In the genomic region with DNA sequence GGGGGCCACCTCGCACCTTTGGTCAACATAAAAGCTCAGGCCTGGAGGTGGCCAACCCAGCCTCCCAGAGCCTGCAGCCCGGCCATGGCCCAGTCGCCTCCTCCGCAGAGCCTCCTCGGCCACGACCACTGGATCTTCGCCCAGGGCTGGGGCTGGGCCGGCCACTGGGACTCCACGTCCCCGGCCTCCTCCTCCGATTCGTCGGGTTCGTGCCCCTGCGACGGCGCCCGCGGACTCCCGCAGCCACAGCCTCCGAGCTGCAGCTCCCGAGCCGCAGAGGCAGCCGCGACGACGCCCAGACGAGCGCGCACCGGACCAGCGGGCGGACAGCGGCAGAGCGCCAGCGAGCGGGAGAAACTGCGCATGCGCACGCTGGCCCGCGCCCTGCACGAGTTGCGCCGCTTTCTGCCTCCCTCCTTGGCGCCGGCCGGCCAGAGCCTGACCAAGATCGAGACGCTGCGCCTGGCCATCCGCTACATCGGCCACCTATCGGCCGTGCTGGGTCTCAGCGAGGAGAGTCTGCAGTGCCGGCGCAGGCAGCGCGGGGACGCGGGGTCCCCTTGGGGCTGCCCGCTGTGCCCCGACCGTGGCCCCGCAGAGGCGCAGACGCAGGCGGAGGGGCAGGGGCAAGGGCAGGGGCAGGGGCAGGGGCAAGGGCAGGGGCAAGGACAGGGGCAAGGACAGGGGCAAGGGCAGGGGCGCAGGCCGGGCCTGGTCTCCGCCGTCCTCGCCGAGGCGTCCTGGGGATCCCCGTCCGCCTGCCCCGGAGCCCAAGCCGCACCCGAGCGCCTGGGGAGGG, we compare ENCODE assay signal across 1 cellular context.
TF ChIP-seq lines count a peak whose summit lies in the region.

A gene with protein sequence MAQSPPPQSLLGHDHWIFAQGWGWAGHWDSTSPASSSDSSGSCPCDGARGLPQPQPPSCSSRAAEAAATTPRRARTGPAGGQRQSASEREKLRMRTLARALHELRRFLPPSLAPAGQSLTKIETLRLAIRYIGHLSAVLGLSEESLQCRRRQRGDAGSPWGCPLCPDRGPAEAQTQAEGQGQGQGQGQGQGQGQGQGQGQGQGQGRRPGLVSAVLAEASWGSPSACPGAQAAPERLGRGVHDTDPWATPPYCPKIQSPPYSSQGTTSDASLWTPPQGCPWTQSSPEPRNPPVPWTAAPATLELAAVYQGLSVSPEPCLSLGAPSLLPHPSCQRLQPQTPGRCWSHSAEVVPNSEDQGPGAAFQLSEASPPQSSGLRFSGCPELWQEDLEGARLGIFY (plus strand): TSS at position 59 of the 799 bp plus-strand sequence. CDS start 26 bp downstream, at position 85.

TF ChIP-seq in K562, 482 proteins besides CTCF, POLR2A, EP300 and RAD21 (continued from another document):
- TF ChIP-seq ZNF740 (CRISPR knock-in tag; IDR thresholded peaks at IDR 0.05) (no peak), ZNF740 (tag; IDR thresholded peaks at IDR 0.05) (no peak), SRF (CRISPR knock-in tag; IDR thresholded peaks at IDR 0.05) (peak in 1 of 2 experiments; percentile 52; a peak in 1 of 4 replicates), FOXJ3 (CRISPR knock-in tag; IDR thresholded peaks at IDR 0.05) (no peak), YY1 (IDR thresholded peaks at IDR 0.05; ENCODE audit: borderline replicate concordance in 1 of 3, control insufficient read depth in 1 of 3, extremely low read depth in 1 of 3, insufficient read depth in 3 of 3, insufficient read length in 1 of 3, insufficient replicate concordance in 2 of 3, low read depth in 1 of 3, low read length in 2 of 3) (peak in 2 of 3 experiments; percentile 30 to 35), CHAMP1 (IDR thresholded peaks at IDR 0.05) (no peak), POLR2B (IDR thresholded peaks at IDR 0.05; ENCODE audit: low read depth, partially characterized antibody) (peak; percentile 66), RBFOX2 (IDR thresholded peaks at IDR 0.05; ENCODE audit: low read depth, low read length) (peak; percentile 77), HDAC6 (IDR thresholded peaks at IDR 0.05; ENCODE audit: low read depth, low read length) (no peak), ILF3 (IDR thresholded peaks at IDR 0.05; ENCODE audit: borderline replicate concordance) (no peak), TRIM24 (IDR thresholded peaks at IDR 0.05) (peak in 1 of 2 experiments; percentile 30; a peak in 1 of 4 replicates), ATF4 (CRISPR knock-in tag; IDR thresholded peaks at IDR 0.05) (no peak), NUFIP1 (IDR thresholded peaks at IDR 0.05; ENCODE audit: partially characterized antibody) (no peak), ZNF12 (CRISPR knock-in tag; IDR thresholded peaks at IDR 0.05) (peak; percentile 48; the same call in 1 of the 2 replicates), LCOR (CRISPR knock-in tag; IDR thresholded peaks at IDR 0.05) (no peak), NR2C1 (IDR thresholded peaks at IDR 0.05) (no peak), NR2C1 (tag; IDR thresholded peaks at IDR 0.05) (no peak), TCF7 (IDR thresholded peaks at IDR 0.05; ENCODE audit: borderline replicate concordance) (no peak), NR4A1 (CRISPR knock-in tag; IDR thresholded peaks at IDR 0.05) (0 out of 2 replicates have a peak, but pooled peaks have one; percentile 33), NR4A1 (tag; IDR thresholded peaks at IDR 0.05) (0 out of 2 replicates have a peak, but pooled peaks have one; percentile 27), CTBP1 (IDR thresholded peaks at IDR 0.05; ENCODE audit: borderline replicate concordance) (peak; percentile 99), ETV1 (tag; conservative IDR thresholded peaks at IDR 0.05; ENCODE audit: low read depth) (no peak), ETV5 (CRISPR knock-in tag; IDR thresholded peaks at IDR 0.05; ENCODE audit: low read depth) (peak; percentile 59; the same call in 1 of the 2 replicates)
- TF ChIP-seq, protein P1, sequence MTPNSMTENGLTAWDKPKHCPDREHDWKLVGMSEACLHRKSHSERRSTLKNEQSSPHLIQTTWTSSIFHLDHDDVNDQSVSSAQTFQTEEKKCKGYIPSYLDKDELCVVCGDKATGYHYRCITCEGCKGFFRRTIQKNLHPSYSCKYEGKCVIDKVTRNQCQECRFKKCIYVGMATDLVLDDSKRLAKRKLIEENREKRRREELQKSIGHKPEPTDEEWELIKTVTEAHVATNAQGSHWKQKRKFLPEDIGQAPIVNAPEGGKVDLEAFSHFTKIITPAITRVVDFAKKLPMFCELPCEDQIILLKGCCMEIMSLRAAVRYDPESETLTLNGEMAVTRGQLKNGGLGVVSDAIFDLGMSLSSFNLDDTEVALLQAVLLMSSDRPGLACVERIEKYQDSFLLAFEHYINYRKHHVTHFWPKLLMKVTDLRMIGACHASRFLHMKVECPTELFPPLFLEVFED (CRISPR knock-in tag; conservative IDR thresholded peaks at IDR 0.05) = no peak
- TF ChIP-seq, protein P2, sequence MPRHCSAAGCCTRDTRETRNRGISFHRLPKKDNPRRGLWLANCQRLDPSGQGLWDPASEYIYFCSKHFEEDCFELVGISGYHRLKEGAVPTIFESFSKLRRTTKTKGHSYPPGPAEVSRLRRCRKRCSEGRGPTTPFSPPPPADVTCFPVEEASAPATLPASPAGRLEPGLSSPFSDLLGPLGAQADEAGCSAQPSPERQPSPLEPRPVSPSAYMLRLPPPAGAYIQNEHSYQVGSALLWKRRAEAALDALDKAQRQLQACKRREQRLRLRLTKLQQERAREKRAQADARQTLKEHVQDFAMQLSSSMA (CRISPR knock-in tag; IDR thresholded peaks at IDR 0.05) = no peak
- TF ChIP-seq, protein P3, sequence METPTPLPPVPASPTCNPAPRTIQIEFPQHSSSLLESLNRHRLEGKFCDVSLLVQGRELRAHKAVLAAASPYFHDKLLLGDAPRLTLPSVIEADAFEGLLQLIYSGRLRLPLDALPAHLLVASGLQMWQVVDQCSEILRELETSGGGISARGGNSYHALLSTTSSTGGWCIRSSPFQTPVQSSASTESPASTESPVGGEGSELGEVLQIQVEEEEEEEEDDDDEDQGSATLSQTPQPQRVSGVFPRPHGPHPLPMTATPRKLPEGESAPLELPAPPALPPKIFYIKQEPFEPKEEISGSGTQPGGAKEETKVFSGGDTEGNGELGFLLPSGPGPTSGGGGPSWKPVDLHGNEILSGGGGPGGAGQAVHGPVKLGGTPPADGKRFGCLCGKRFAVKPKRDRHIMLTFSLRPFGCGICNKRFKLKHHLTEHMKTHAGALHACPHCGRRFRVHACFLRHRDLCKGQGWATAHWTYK (CRISPR knock-in tag; IDR thresholded peaks at IDR 0.05) = 0 out of 2 replicates have a peak, but pooled peaks have one; percentile 53
